Comparison of ENCODE assay signal across 1 cellular context in the genomic region with DNA sequence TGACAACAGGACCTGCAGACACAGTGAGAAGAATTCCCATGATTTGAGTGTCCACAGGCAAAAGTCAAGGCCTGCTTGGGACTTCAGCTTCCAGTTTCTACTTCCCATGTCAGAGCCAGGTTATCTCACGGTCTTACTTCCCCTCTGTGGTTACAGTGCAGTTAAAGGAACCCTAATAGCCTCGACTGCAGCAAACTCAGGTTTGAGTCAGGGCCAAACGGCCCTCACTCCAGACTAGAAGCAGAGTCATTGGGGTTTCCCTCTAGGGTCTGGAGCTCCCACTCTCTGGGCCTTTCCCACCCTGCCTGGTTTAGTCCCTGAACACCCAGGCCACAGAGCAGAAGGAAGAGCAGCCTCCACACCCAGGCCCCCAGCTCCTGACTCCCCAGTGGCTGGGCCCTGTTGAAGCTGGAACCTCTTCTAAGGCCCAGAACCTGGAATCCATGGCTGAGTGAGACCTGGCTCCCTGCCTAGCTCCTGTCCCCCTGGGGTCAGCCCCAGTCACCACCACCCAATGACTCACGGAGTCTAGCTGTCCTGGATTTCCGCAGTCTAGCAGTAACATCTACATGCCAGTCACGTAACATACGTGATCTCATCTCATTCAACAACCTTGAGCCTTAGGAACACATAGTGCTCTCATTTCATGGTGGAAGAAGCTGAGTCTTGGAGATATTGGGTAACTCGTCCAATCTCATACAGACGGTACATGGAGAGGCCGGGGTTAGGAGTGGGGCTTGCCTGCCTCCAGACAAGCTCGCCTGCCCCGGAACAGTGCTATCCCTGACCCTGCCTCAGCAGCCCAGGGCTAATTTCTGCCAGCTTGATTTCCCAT.
TF ChIP-seq lines count a peak whose summit lies in the region.

No MANE protein-coding gene starts in this region.

TF ChIP-seq in HepG2, 621 proteins besides CTCF, POLR2A, EP300 and RAD21 (continued from another document and continues in another):
- TF ChIP-seq, protein P1, sequence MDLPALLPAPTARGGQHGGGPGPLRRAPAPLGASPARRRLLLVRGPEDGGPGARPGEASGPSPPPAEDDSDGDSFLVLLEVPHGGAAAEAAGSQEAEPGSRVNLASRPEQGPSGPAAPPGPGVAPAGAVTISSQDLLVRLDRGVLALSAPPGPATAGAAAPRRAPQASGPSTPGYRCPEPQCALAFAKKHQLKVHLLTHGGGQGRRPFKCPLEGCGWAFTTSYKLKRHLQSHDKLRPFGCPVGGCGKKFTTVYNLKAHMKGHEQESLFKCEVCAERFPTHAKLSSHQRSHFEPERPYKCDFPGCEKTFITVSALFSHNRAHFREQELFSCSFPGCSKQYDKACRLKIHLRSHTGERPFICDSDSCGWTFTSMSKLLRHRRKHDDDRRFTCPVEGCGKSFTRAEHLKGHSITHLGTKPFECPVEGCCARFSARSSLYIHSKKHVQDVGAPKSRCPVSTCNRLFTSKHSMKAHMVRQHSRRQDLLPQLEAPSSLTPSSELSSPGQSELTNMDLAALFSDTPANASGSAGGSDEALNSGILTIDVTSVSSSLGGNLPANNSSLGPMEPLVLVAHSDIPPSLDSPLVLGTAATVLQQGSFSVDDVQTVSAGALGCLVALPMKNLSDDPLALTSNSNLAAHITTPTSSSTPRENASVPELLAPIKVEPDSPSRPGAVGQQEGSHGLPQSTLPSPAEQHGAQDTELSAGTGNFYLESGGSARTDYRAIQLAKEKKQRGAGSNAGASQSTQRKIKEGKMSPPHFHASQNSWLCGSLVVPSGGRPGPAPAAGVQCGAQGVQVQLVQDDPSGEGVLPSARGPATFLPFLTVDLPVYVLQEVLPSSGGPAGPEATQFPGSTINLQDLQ (CRISPR knock-in tag; IDR thresholded peaks at IDR 0.05): no peak
- TF ChIP-seq HOXA3 (CRISPR knock-in tag; IDR thresholded peaks at IDR 0.05) (peak; percentile 11; the same call in 1 of the 2 replicates), ZNF546 (CRISPR knock-in tag; conservative IDR thresholded peaks at IDR 0.05) (0 out of 2 replicates have a peak, but pooled peaks have one; percentile 29), REL (CRISPR knock-in tag; conservative IDR thresholded peaks at IDR 0.05) (no peak), ZNF572 (CRISPR knock-in tag; IDR thresholded peaks at IDR 0.05) (no peak), HNRNPK (IDR thresholded peaks at IDR 0.05; ENCODE audit: low read depth, low read length, poor library complexity, severe bottlenecking) (no peak), NCOA1 (CRISPR knock-in tag; IDR thresholded peaks at IDR 0.05) (no peak), ZNF563 (CRISPR knock-in tag; IDR thresholded peaks at IDR 0.05) (peak; percentile 30; the same call in 1 of the 2 replicates), ARNTL (CRISPR knock-in tag; IDR thresholded peaks at IDR 0.05) (no peak), ZNF367 (CRISPR knock-in tag; IDR thresholded peaks at IDR 0.05; ENCODE audit: borderline replicate concordance) (0 out of 2 replicates have a peak, but pooled peaks have one; percentile 26), ZNF776 (CRISPR knock-in tag; IDR thresholded peaks at IDR 0.05) (peak; percentile 80; the same call in 1 of the 2 replicates), ASH2L (IDR thresholded peaks at IDR 0.05; ENCODE audit: insufficient read length, low read depth, low read length) (peak; percentile 35), ZFP36L2 (CRISPR knock-in tag; IDR thresholded peaks at IDR 0.05) (no peak), PPARG (CRISPR knock-in tag; conservative IDR thresholded peaks at IDR 0.05) (no peak), TCF12 (IDR thresholded peaks at IDR 0.05) (no peak), TCF12 (CRISPR knock-in tag; IDR thresholded peaks at IDR 0.05) (0 out of 2 replicates have a peak, but pooled peaks have one; percentile 33), FOSL2 (CRISPR knock-in tag; IDR thresholded peaks at IDR 0.05) (peak; percentile 84), REST (IDR thresholded peaks at IDR 0.05; ENCODE audit: borderline replicate concordance in 1 of 2, low read depth in 1 of 2, low read length in 2 of 2) (no peak), ZMYM4 (CRISPR knock-in tag; IDR thresholded peaks at IDR 0.05) (no peak), ZNF160 (CRISPR knock-in tag; IDR thresholded peaks at IDR 0.05) (no peak), SMAD1 (CRISPR knock-in tag; IDR thresholded peaks at IDR 0.05; ENCODE audit: borderline replicate concordance, low read depth) (0 out of 2 replicates have a peak, but pooled peaks have one; percentile 88), TEAD3 (CRISPR knock-in tag; optimal IDR thresholded peaks at IDR 0.05; ENCODE audit: borderline replicate concordance) (peak; percentile 9), ZNF513 (CRISPR knock-in tag; conservative IDR thresholded peaks at IDR 0.05) (no peak), ZNF576 (CRISPR knock-in tag; IDR thresholded peaks at IDR 0.05) (no peak), ZNF235 (CRISPR knock-in tag; IDR thresholded peaks at IDR 0.05; ENCODE audit: borderline replicate concordance) (0 out of 2 replicates have a peak, but pooled peaks have one; percentile 49), GRHL1 (CRISPR knock-in tag; conservative IDR thresholded peaks at IDR 0.05) (no peak), ZNF557 (CRISPR knock-in tag; IDR thresholded peaks at IDR 0.05) (no peak), DZIP1 (CRISPR knock-in tag; IDR thresholded peaks at IDR 0.05) (peak; percentile 50; the same call in 1 of the 2 replicates), SAP130 (CRISPR knock-in tag; IDR thresholded peaks at IDR 0.05; ENCODE audit: low read depth) (peak; percentile 70)
- TF ChIP-seq, protein P2, sequence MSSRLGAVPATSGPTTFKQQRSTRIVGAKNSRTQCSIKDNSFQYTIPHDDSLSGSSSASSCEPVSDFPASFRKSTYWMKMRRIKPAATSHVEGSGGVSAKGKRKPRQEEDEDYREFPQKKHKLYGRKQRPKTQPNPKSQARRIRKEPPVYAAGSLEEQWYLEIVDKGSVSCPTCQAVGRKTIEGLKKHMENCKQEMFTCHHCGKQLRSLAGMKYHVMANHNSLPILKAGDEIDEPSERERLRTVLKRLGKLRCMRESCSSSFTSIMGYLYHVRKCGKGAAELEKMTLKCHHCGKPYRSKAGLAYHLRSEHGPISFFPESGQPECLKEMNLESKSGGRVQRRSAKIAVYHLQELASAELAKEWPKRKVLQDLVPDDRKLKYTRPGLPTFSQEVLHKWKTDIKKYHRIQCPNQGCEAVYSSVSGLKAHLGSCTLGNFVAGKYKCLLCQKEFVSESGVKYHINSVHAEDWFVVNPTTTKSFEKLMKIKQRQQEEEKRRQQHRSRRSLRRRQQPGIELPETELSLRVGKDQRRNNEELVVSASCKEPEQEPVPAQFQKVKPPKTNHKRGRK (CRISPR knock-in tag; IDR thresholded peaks at IDR 0.05): no peak
- TF ChIP-seq, protein P3, sequence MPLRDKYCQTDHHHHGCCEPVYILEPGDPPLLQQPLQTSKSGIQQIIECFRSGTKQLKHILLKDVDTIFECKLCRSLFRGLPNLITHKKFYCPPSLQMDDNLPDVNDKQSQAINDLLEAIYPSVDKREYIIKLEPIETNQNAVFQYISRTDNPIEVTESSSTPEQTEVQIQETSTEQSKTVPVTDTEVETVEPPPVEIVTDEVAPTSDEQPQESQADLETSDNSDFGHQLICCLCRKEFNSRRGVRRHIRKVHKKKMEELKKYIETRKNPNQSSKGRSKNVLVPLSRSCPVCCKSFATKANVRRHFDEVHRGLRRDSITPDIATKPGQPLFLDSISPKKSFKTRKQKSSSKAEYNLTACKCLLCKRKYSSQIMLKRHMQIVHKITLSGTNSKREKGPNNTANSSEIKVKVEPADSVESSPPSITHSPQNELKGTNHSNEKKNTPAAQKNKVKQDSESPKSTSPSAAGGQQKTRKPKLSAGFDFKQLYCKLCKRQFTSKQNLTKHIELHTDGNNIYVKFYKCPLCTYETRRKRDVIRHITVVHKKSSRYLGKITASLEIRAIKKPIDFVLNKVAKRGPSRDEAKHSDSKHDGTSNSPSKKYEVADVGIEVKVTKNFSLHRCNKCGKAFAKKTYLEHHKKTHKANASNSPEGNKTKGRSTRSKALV (CRISPR knock-in tag; IDR thresholded peaks at IDR 0.05): no peak
- TF ChIP-seq, protein P4, sequence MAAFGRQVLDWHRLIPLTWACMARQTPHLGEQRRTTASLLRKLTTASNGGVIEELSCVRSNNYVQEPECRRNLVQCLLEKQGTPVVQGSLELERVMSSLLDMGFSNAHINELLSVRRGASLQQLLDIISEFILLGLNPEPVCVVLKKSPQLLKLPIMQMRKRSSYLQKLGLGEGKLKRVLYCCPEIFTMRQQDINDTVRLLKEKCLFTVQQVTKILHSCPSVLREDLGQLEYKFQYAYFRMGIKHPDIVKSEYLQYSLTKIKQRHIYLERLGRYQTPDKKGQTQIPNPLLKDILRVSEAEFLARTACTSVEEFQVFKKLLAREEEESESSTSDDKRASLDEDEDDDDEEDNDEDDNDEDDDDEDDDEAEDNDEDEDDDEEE (CRISPR knock-in tag; IDR thresholded peaks at IDR 0.05): peak; percentile 46; the same call in 1 of the 2 replicates
- TF ChIP-seq, protein P5, sequence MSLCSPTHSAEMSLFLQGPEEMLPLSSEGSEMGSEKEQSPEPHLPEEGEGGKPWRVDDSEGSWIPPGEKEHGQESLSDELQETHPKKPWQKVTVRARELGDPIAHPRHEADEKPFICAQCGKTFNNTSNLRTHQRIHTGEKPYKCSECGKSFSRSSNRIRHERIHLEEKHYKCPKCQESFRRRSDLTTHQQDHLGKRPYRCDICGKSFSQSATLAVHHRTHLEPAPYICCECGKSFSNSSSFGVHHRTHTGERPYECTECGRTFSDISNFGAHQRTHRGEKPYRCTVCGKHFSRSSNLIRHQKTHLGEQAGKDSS (CRISPR knock-in tag; IDR thresholded peaks at IDR 0.05; ENCODE audit: borderline replicate concordance, low read depth): no peak
- TF ChIP-seq, protein P6, sequence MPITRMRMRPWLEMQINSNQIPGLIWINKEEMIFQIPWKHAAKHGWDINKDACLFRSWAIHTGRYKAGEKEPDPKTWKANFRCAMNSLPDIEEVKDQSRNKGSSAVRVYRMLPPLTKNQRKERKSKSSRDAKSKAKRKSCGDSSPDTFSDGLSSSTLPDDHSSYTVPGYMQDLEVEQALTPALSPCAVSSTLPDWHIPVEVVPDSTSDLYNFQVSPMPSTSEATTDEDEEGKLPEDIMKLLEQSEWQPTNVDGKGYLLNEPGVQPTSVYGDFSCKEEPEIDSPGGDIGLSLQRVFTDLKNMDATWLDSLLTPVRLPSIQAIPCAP (CRISPR knock-in tag; IDR thresholded peaks at IDR 0.05; ENCODE audit: low read depth): no peak
